ENCODE assay signal across 16 cellular contexts in genomic region chr2:112634874-112635157, GRCh38. TPM values are rescaled to one million over a fixed set of nuclear protein-coding genes. Genes with fewer than 3 reads are reported as not detected.
DNase-seq lines count a peak whose midpoint lies in the region; ATAC-seq and TF ChIP-seq lines count a peak whose summit lies in the region.
"Had no signal": no experiment of that assay in that cellular context is flagged by ENCODE, and none has a peak within 500 bp of the region (broad histone marks: within the 10 kb centered on the region; RNA-seq: fewer than 3 reads in every experiment).

No MANE protein-coding gene starts in this region.

- peak overlapping the region; percentile 59 for H3K4me3 Mint-ChIP-seq in activated naive CD8-positive, alpha-beta T cell treated with anti-CD3 and anti-CD28 coated beads, Interleukin-2, amount 10 ng/mL, durations not matched to agents 7 days and 5 days
- no peak overlapping the region for H3K4me3 Mint-ChIP-seq in activated naive CD8-positive, alpha-beta T cell treated with anti-CD3 and anti-CD28 coated beads for 36 hours
- H3K4me3 Mint-ChIP-seq in T-helper 17 cell = peak overlapping the region; percentile 67
- H3K4me3 Mint-ChIP-seq in naive thymus-derived CD4-positive, alpha-beta T cell = peak overlapping the region in 8 of 10 donors; percentile 49 to 77 (median 69)
- H3K4me3 Mint-ChIP-seq: B cell, H9 had no signal

- H3K4me1 Mint-ChIP-seq in activated naive CD8-positive, alpha-beta T cell treated with anti-CD3 and anti-CD28 coated beads, Interleukin-2, amount 10 ng/mL, durations not matched to agents 7 days and 5 days = peaks cover 58% of the 10 kb centered on the region
- H3K4me1 Mint-ChIP-seq in activated naive CD8-positive, alpha-beta T cell treated with anti-CD3 and anti-CD28 coated beads for 36 hours = peaks cover 60% of the 10 kb centered on the region
- peaks cover 52% of the 10 kb centered on the region for H3K4me1 Mint-ChIP-seq in T-helper 17 cell
- H3K4me1 Mint-ChIP-seq in naive thymus-derived CD4-positive, alpha-beta T cell = peaks cover 52 to 81% (median 68%) of the 10 kb centered on the region in 7 donors

- no peak overlapping the region for H3K4me3 ChIP-seq in naive thymus-derived CD4-positive, alpha-beta T cell (ENCODE audit: low read length)
- H3K4me3 ChIP-seq in upper lobe of right lung = no peak overlapping the region
- H3K4me3 ChIP-seq: GM12878, SJCRH30 had no signal

- peaks cover 63 to 71% of the 10 kb centered on the region in 2 donors for H3K4me1 ChIP-seq in naive thymus-derived CD4-positive, alpha-beta T cell (ENCODE audit: control insufficient read depth in 2 of 2, insufficient read depth in 2 of 2, low read length in 2 of 2)
- peaks cover 16% of the 10 kb centered on the region for H3K4me1 ChIP-seq in upper lobe of right lung

- H3K36me3 Mint-ChIP-seq in activated naive CD8-positive, alpha-beta T cell treated with anti-CD3 and anti-CD28 coated beads, Interleukin-2, amount 10 ng/mL, durations not matched to agents 7 days and 5 days = peaks cover 3% of the 10 kb centered on the region
- no peaks in the 10 kb centered on the region for H3K36me3 Mint-ChIP-seq in activated naive CD8-positive, alpha-beta T cell treated with anti-CD3 and anti-CD28 coated beads for 36 hours
- H3K36me3 Mint-ChIP-seq in T-helper 17 cell (ENCODE audit: low read depth) = peaks cover 2% of the 10 kb centered on the region
- peaks cover 0 to 8% (median 0%) of the 10 kb centered on the region in 5 donors for H3K36me3 Mint-ChIP-seq in naive thymus-derived CD4-positive, alpha-beta T cell

- intact Hi-C loops in naive thymus-derived CD4-positive, alpha-beta T cell (cut with micrococcal nuclease) = loop anchor here (5.0 to 10.0 kb wide), 3 partner anchors 72 to 360 kb away; partner anchors contain the start of gene ZC3H6 (in 1 of the 2)
- intact Hi-C loops in upper lobe of right lung (cut with DNase I) = no loop called here

- DNase-seq in activated naive CD8-positive, alpha-beta T cell treated with anti-CD3 and anti-CD28 coated beads, Interleukin-2, amount 10 ng/mL, durations not matched to agents 7 days and 5 days = peak; percentile 36
- DNase-seq in activated naive CD8-positive, alpha-beta T cell treated with anti-CD3 and anti-CD28 coated beads for 36 hours = no peak
- DNase-seq in T-helper 17 cell (no peak), upper lobe of right lung (peak; percentile 53), NCI-H446 treated with DMSO at 0.1 percent for 48 hours (lab: John Stamatoyannopoulos, UW) (no peak), AML-193 (lab: John Stamatoyannopoulos, UW) (no peak)
- no peak for DNase-seq in naive thymus-derived CD4-positive, alpha-beta T cell
- DNase-seq: GDM1, H9, NCI-H187 treated with DMSO at 0.1 percent for 48 hours, NCI-H345, OCI-M1, RPMI8226, SJCRH30 had no signal

- H3K9me3 ChIP-seq in T-helper 17 cell (ENCODE audit: control insufficient read depth, low read length, poor library complexity, severe bottlenecking) (no peaks in the 10 kb centered on the region), upper lobe of right lung (no peaks in the 10 kb centered on the region)
- H3K9me3 ChIP-seq in naive thymus-derived CD4-positive, alpha-beta T cell (ENCODE audit: control insufficient read depth in 2 of 3, low read length in 3 of 3) = no peaks in the 10 kb centered on the region
- H3K9me3 ChIP-seq: SJCRH30 had no signal

- TF ChIP-seq CTCF in upper lobe of right lung (IDR thresholded peaks at IDR 0.05) = no peak

- POLR2A ChIA-PET in activated naive CD8-positive, alpha-beta T cell treated with anti-CD3 and anti-CD28 coated beads, Interleukin-2, amount 10 ng/mL, durations not matched to agents 7 days and 5 days (lab: Charles Lee) = interaction anchor here (1.3 to 14.3 kb wide), 3 partner anchors 9 to 57 kb away, joined by 3 to 293 read pairs (median 4); partner anchors contain the start of gene SLC20A1
- POLR2A ChIA-PET in naive thymus-derived CD4-positive, alpha-beta T cell (lab: Charles Lee) = interaction anchor here (0.8 to 15.0 kb wide), 3 partner anchors 9 to 446 kb away, joined by 3 to 418 read pairs (median 33); partner anchors contain the start of gene SLC20A1

- no peaks in the 10 kb centered on the region for H3K9me3 Mint-ChIP-seq in activated naive CD8-positive, alpha-beta T cell treated with anti-CD3 and anti-CD28 coated beads, Interleukin-2, amount 10 ng/mL, durations not matched to agents 7 days and 5 days
- H3K9me3 Mint-ChIP-seq in activated naive CD8-positive, alpha-beta T cell treated with anti-CD3 and anti-CD28 coated beads for 36 hours = no peaks in the 10 kb centered on the region
- peaks cover 0 to 2% (median 0%) of the 10 kb centered on the region in 11 donors for H3K9me3 Mint-ChIP-seq in naive thymus-derived CD4-positive, alpha-beta T cell
- H3K9me3 Mint-ChIP-seq: H9 had no signal

- CTCF ChIA-PET in naive thymus-derived CD4-positive, alpha-beta T cell (lab: Charles Lee) = interaction anchor here (1.2 to 3.4 kb wide), 2 partner anchors 8 to 10 kb away, joined by 8 to 16 read pairs; partner anchors contain the start of gene SLC20A1

- peak overlapping the region; percentile 50 for H3K27ac ChIP-seq in naive thymus-derived CD4-positive, alpha-beta T cell (ENCODE audit: low read depth, low read length)
- H3K27ac ChIP-seq in upper lobe of right lung = no peak overlapping the region
- H3K27ac ChIP-seq: SJCRH30 had no signal

- peak overlapping the region; percentile 78 for H3K27ac Mint-ChIP-seq in activated naive CD8-positive, alpha-beta T cell treated with anti-CD3 and anti-CD28 coated beads, Interleukin-2, amount 10 ng/mL, durations not matched to agents 7 days and 5 days
- H3K27ac Mint-ChIP-seq in activated naive CD8-positive, alpha-beta T cell treated with anti-CD3 and anti-CD28 coated beads for 36 hours = no peak overlapping the region
- H3K27ac Mint-ChIP-seq in T-helper 17 cell = peak overlapping the region; percentile 69
- peak overlapping the region in 8 of 9 donors; percentile 83 to 95 (median 92) for H3K27ac Mint-ChIP-seq in naive thymus-derived CD4-positive, alpha-beta T cell
- H3K27ac Mint-ChIP-seq: B cell had no signal

- no peaks in the 10 kb centered on the region for H3K36me3 ChIP-seq in naive thymus-derived CD4-positive, alpha-beta T cell (ENCODE audit: control insufficient read depth in 2 of 3, insufficient read depth in 3 of 3, low read length in 3 of 3)
- no peaks in the 10 kb centered on the region for H3K36me3 ChIP-seq in upper lobe of right lung
- H3K36me3 ChIP-seq: SJCRH30 had no signal

- H3K27me3 ChIP-seq in naive thymus-derived CD4-positive, alpha-beta T cell (ENCODE audit: control insufficient read depth in 2 of 2, insufficient read depth in 2 of 2, low read length in 2 of 2) = no peaks in the 10 kb centered on the region
- H3K27me3 ChIP-seq in upper lobe of right lung = no peaks in the 10 kb centered on the region

- ATAC-seq in activated naive CD8-positive, alpha-beta T cell treated with anti-CD3 and anti-CD28 coated beads, Interleukin-2, amount 10 ng/mL, durations not matched to agents 7 days and 5 days (ENCODE audit: low read depth) = no peak
- ATAC-seq in T-helper 17 cell (no peak), upper lobe of right lung (no peak)
- ATAC-seq in naive thymus-derived CD4-positive, alpha-beta T cell = no peak

- peaks cover 7% of the 10 kb centered on the region for H3K27me3 Mint-ChIP-seq in activated naive CD8-positive, alpha-beta T cell treated with anti-CD3 and anti-CD28 coated beads, Interleukin-2, amount 10 ng/mL, durations not matched to agents 7 days and 5 days
- H3K27me3 Mint-ChIP-seq in activated naive CD8-positive, alpha-beta T cell treated with anti-CD3 and anti-CD28 coated beads for 36 hours = no peaks in the 10 kb centered on the region
- H3K27me3 Mint-ChIP-seq in T-helper 17 cell = no peaks in the 10 kb centered on the region
- no peaks in the 10 kb centered on the region for H3K27me3 Mint-ChIP-seq in naive thymus-derived CD4-positive, alpha-beta T cell
- H3K27me3 Mint-ChIP-seq: B cell had no signal

RNA-seq across cellular contexts. Expression of gene SLC20A1, which starts 10.9 kb away (rescaled TPM):
- total RNA-seq in activated naive CD8-positive, alpha-beta T cell treated with anti-CD3 and anti-CD28 coated beads, Interleukin-2, amount 10 ng/mL, durations not matched to agents 7 days and 5 days = 100 to 1,000 TPM; 105 to 113 TPM
- total RNA-seq in activated naive CD8-positive, alpha-beta T cell treated with anti-CD3 and anti-CD28 coated beads for 36 hours = 10 to 100 TPM; 81.8 to 84.6 TPM
- total RNA-seq in T-helper 17 cell = 100 to 1,000 TPM; 113 to 130 TPM
- total RNA-seq in naive thymus-derived CD4-positive, alpha-beta T cell = 100 to 1,000 TPM in 3 of 5 experiments, 10 to 100 TPM in 2; 94.4 to 164 (median 120) TPM
- 10 to 100 TPM; 32.8 to 39.3 TPM for polyA plus RNA-seq in naive thymus-derived CD4-positive, alpha-beta T cell
- 59.4 TPM for total RNA-seq in upper lobe of right lung

RNA-seq across cellular contexts. Expression of gene CHCHD5, which starts 50.4 kb away (rescaled TPM):
- total RNA-seq in activated naive CD8-positive, alpha-beta T cell treated with anti-CD3 and anti-CD28 coated beads, Interleukin-2, amount 10 ng/mL, durations not matched to agents 7 days and 5 days = 10 to 100 TPM; 32.1 to 35.2 TPM
- 10 to 100 TPM; 34.9 to 40.5 TPM for total RNA-seq in activated naive CD8-positive, alpha-beta T cell treated with anti-CD3 and anti-CD28 coated beads for 36 hours
- total RNA-seq in T-helper 17 cell = 10 to 100 TPM; 16.6 to 18.4 TPM
- total RNA-seq in naive thymus-derived CD4-positive, alpha-beta T cell = 10 to 100 TPM; 17.4 to 31.9 (median 21.1) TPM
- polyA plus RNA-seq in naive thymus-derived CD4-positive, alpha-beta T cell = 10 to 100 TPM; 35.3 to 67.3 TPM
- 23.9 TPM for total RNA-seq in upper lobe of right lung

Comparison
In these comparisons a context has a peak if more than half of its experiments do, and no peak if none do; other contexts are left out.
1. DNase-seq: peak in activated naive CD8-positive, alpha-beta T cell treated with anti-CD3 and anti-CD28 coated beads, Interleukin-2, amount 10 ng/mL, durations not matched to agents 7 days and 5 days (single experiment) and upper lobe of right lung (single experiment); none in activated naive CD8-positive, alpha-beta T cell treated with anti-CD3 and anti-CD28 coated beads for 36 hours (single experiment), T-helper 17 cell (0 of 3), naive thymus-derived CD4-positive, alpha-beta T cell (0 of 9), NCI-H446 treated with DMSO at 0.1 percent for 48 hours (single experiment) and AML-193 (0 of 2).